Comparison of ENCODE assay signal across 8 cellular contexts in genomic region chr19:47863514-47863936, GRCh38. TPM values are rescaled to one million over a fixed set of nuclear protein-coding genes. Genes with fewer than 3 reads are reported as not detected.
DNase-seq lines count a peak whose midpoint lies in the region; ATAC-seq and TF ChIP-seq lines count a peak whose summit lies in the region.

No MANE protein-coding gene starts in this region.

- H3K27ac Mint-ChIP-seq in osteocyte (ENCODE audit: unreplicated experiment), result no peak overlapping the region

- H3K9me3 ChIP-seq in SJSA1 (replicated peaks), result no peaks in the 10 kb centered on the region
- H3K9me3 ChIP-seq in tibial artery, result no peaks in the 10 kb centered on the region

- H3K36me3 ChIP-seq in SJSA1 (no peaks in the 10 kb centered on the region), tibial artery (no peaks in the 10 kb centered on the region)

- no peaks in the 10 kb centered on the region for H3K4me1 Mint-ChIP-seq in osteocyte (ENCODE audit: unreplicated experiment)

- no peaks in the 10 kb centered on the region for H3K36me3 Mint-ChIP-seq in osteocyte (ENCODE audit: unreplicated experiment)

- peak; percentile 69 for TF ChIP-seq CTCF in LNCaP clone FGC (IDR thresholded peaks at IDR 0.05; ENCODE audit: control insufficient read depth, extremely low read depth, insufficient read depth)
- peak; percentile 96 for TF ChIP-seq CTCF in osteocyte (IDR thresholded peaks at IDR 0.05)
- TF ChIP-seq CTCF in tibial artery (IDR thresholded peaks at IDR 0.05), result peak; percentile 75 to 89

- H3K4me3 Mint-ChIP-seq in osteocyte (ENCODE audit: unreplicated experiment), result no peak overlapping the region

- H3K4me1 ChIP-seq in SJSA1 (replicated peaks) (no peaks in the 10 kb centered on the region; the same call in 1 of the 2 replicates), tibial artery (no peaks in the 10 kb centered on the region)

- no peaks in the 10 kb centered on the region for H3K9me3 Mint-ChIP-seq in osteocyte (ENCODE audit: unreplicated experiment)

- H3K4me3 ChIP-seq in LNCaP clone FGC (ENCODE audit: low read depth, low read length) (no peak overlapping the region), SJSA1 (no peak overlapping the region), tibial artery (no peak overlapping the region)

- ATAC-seq in GM21723 (IDR thresholded peaks at IDR 0.05; ENCODE audit: unreplicated experiment), result no peak

- H3K27me3 ChIP-seq in SJSA1 (replicated peaks) (no peaks in the 10 kb centered on the region; the same call in 1 of the 2 replicates), tibial artery (peaks cover 0 to 20% of the 10 kb centered on the region in 2 donors)

- intact Hi-C loops in tibial artery (cut with DNase I; ENCODE audit: low total_unique reads), result loop anchor here (5.0 kb wide), 1 partner anchor 96 kb away; no protein-coding TSS in a partner anchor

- H3K27ac ChIP-seq in SJSA1 (no peak overlapping the region), tibial artery (no peak overlapping the region)

- DNase-seq in DMS79 (lab: John Stamatoyannopoulos, UW) (peak; percentile 9), LNCaP clone FGC (ENCODE audit: low read depth) (peak; percentile 1), SJSA1 (ENCODE audit: low read depth in 1 of 2, low spot score in 2 of 2) (peak; percentile 54 to 84), globus pallidus (ENCODE audit: low spot score) (peak; percentile 67), osteocyte (ENCODE audit: extremely low spot score, unreplicated experiment) (peak; percentile 94), tibial artery (peak; percentile 77 to 87)
- peak; percentile 77 to 89 (median 86) for DNase-seq in activated naive CD4-positive, alpha-beta T cell (lab: John Stamatoyannopoulos, UW)

- peaks cover 4% of the 10 kb centered on the region for H3K27me3 Mint-ChIP-seq in osteocyte (ENCODE audit: unreplicated experiment)

RNA-seq across cellular contexts. Expression of gene TPRX2, which starts 4.5 kb away (rescaled TPM):
- not detected in 2 replicates for total RNA-seq in SJSA1 (2014; rRNA removed; shearing (Covaris generic))
- not detected in 2 replicates for total RNA-seq in osteocyte

RNA-seq across cellular contexts. Expression of gene SULT2A1, which starts 22.6 kb away (rescaled TPM):
- not detected in 2 replicates for total RNA-seq in SJSA1 (2014; rRNA removed; shearing (Covaris generic))
- total RNA-seq in osteocyte, result not detected in 2 replicates

RNA-seq across cellular contexts. Expression of gene CRX, which starts 41.8 kb away (rescaled TPM):
- total RNA-seq in SJSA1 (2014; rRNA removed; shearing (Covaris generic)), result not detected in 2 replicates
- not detected in 2 replicates for total RNA-seq in osteocyte

RNA-seq across cellular contexts. Expression of gene TPRX1, which starts 59.2 kb away (rescaled TPM):
- total RNA-seq in SJSA1 (2014; rRNA removed; shearing (Covaris generic)), result not detected in 2 replicates
- total RNA-seq in osteocyte, result not detected in 2 replicates

Comparison
In these comparisons a context has a peak if more than half of its experiments do, and no peak if none do; other contexts are left out.
1. DNase-seq: peak in every context shown above with its lines; median percentile 94 in osteocyte; 86 in activated naive CD4-positive, alpha-beta T cell; 82 in tibial artery; 69 in SJSA1; 67 in globus pallidus; 9 in DMS79; 1 in LNCaP clone FGC.